In the genomic region with DNA sequence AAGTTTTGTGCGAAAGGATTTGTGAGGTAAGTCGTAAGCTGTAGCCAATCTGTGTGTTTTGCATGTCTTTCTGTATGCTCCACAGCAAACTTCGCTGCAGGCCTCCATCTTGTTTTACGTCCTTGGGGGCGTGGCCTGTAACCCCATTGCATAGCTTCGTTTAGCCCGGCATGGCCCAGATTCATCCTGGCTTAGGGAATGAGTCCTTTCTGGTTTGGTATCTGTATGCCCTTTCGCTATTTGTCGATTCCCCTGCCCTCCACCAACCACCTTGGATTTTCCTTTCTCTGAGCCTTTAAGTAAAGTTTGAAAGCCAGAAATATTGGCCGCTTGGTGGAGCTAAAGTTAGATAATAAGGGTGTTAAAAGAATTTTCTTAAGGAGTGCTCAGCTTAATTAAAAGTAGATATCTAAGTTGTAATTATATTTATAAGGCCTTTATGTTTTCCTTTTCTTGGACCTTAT, we compare ENCODE assay signal across 9 cellular contexts. TPM values are rescaled to one million over a fixed set of nuclear protein-coding genes. Genes with fewer than 3 reads are reported as not detected.
DNase-seq lines count a peak whose midpoint lies in the region; ATAC-seq, FAIRE-seq and TF ChIP-seq lines count a peak whose summit lies in the region.
"Had no signal": no experiment of that assay in that cellular context is flagged by ENCODE, and none has a peak within 500 bp of the region (broad histone marks: within the 10 kb centered on the region; RNA-seq: fewer than 3 reads in every experiment).

No MANE protein-coding gene starts in this region.

- H3K9me3 Mint-ChIP-seq in stimulated activated memory B cell treated with anti-CD40 and anti-IgM and Interleukin-4, amounts not matched to agents 10 μg/mL and 1 μg/mL and 100 μg/mL, for 72 hours = peaks cover 6% of the 10 kb centered on the region

- H3K9me3 ChIP-seq in SK-N-SH = peaks cover 6% of the 10 kb centered on the region; the same call in 1 of the 2 replicates

- WGBS in SK-N-SH (ENCODE audit: low lambda C conversion rate) = 81% methylated on average over 10 of the region's 10 CpGs

- POLR2A ChIA-PET in SK-N-SH (lab: Yijun Ruan, JAX) = interaction anchor here (0.9 kb wide), 1 partner anchor 267 kb away, joined by 3 read pairs; no protein-coding TSS in a partner anchor

- H3K4me1 Mint-ChIP-seq in stimulated activated memory B cell treated with anti-CD40 and anti-IgM and Interleukin-4, amounts not matched to agents 10 μg/mL and 1 μg/mL and 100 μg/mL, for 72 hours = peaks cover 32% of the 10 kb centered on the region

- no peak for TF ChIP-seq RAD21 in SK-N-SH (IDR thresholded peaks at IDR 0.05; ENCODE audit: low read length)

- peak overlapping the region; percentile 87 for H3K4me3 Mint-ChIP-seq in stimulated activated memory B cell treated with anti-CD40 and anti-IgM and Interleukin-4, amounts not matched to agents 10 μg/mL and 1 μg/mL and 100 μg/mL, for 72 hours

- DNase-seq in SK-N-SH = no peak
- DNase-seq in RPMI7951 (ENCODE audit: low read depth) = peak; percentile 79
- DNase-seq in epithelial cell of esophagus (ENCODE audit: low read depth) = peak; percentile 40
- DNase-seq in GM12891 (ENCODE audit: insufficient read length, low spot score) = no peak

- H4K20me1 ChIP-seq in SK-N-SH (ENCODE audit: insufficient read depth) = no peaks in the 10 kb centered on the region

- 0 out of 2 replicates have a peak, but pooled peaks have one; percentile 11 for TF ChIP-seq CTCF in SK-N-SH (IDR thresholded peaks at IDR 0.05)
- no peak for TF ChIP-seq CTCF in epithelial cell of esophagus (IDR thresholded peaks at IDR 0.05; ENCODE audit: insufficient read depth, low read depth, low read length, missing control alignments)

- peaks cover 53% of the 10 kb centered on the region for H3K36me3 Mint-ChIP-seq in stimulated activated memory B cell treated with anti-CD40 and anti-IgM and Interleukin-4, amounts not matched to agents 10 μg/mL and 1 μg/mL and 100 μg/mL, for 72 hours

- no peaks in the 10 kb centered on the region for H3K9me2 ChIP-seq in SK-N-SH

- no peak for FAIRE-seq in GM12891 (lab: Jason Lieb, UNC)
- FAIRE-seq: G401.6 had no signal

- peak overlapping the region; percentile 88 for H3K4me2 ChIP-seq in SK-N-SH

- no peak overlapping the region; the same call in 1 of the 2 replicates for H3K9ac ChIP-seq in SK-N-SH

- H3K79me2 ChIP-seq in SK-N-SH (ENCODE audit: insufficient read depth) = no peaks in the 10 kb centered on the region; the same call in 1 of the 2 replicates

- no peaks in the 10 kb centered on the region for H3F3A ChIP-seq in SK-N-SH (replicated peaks; ENCODE audit: insufficient read depth)

- H2AFZ ChIP-seq in SK-N-SH (ENCODE audit: low read depth) = peak overlapping the region; percentile 96; the same call in 1 of the 2 replicates

- no peak for TF ChIP-seq EP300 in SK-N-SH (IDR thresholded peaks at IDR 0.05; ENCODE audit: borderline replicate concordance in 1 of 2, low read depth in 1 of 2, low read length in 1 of 2)

- peak overlapping the region; percentile 96 for H3K27ac Mint-ChIP-seq in stimulated activated memory B cell treated with anti-CD40 and anti-IgM and Interleukin-4, amounts not matched to agents 10 μg/mL and 1 μg/mL and 100 μg/mL, for 72 hours

- no peaks in the 10 kb centered on the region for H3K27me3 Mint-ChIP-seq in stimulated activated memory B cell treated with anti-CD40 and anti-IgM and Interleukin-4, amounts not matched to agents 10 μg/mL and 1 μg/mL and 100 μg/mL, for 72 hours

- H3K27me3 ChIP-seq in SK-N-SH (ENCODE audit: insufficient read depth) = no peaks in the 10 kb centered on the region

- no peak for ATAC-seq in SK-N-SH treated with all-trans-retinoic acid at 6 μM for 48 hours
- no peak for ATAC-seq in stimulated activated memory B cell treated with anti-CD40 and anti-IgM and Interleukin-4, amounts not matched to agents 10 μg/mL and 1 μg/mL and 100 μg/mL, for 72 hours
- ATAC-seq in GM18909 (IDR thresholded peaks at IDR 0.05; ENCODE audit: poor library complexity, unreplicated experiment) = no peak
- ATAC-seq in HG02970 (IDR thresholded peaks at IDR 0.05; ENCODE audit: low FRiP score, unreplicated experiment) = no peak

- H3K4me3 ChIP-seq in SK-N-SH (ENCODE audit: low read depth in 2 of 2, low read length in 1 of 2) (peak overlapping the region in 1 of 2 experiments; percentile 74; a peak in 1 of 4 replicates), epithelial cell of esophagus (ENCODE audit: low read length) (peak overlapping the region; percentile 57)

- H3K27ac ChIP-seq in SK-N-SH (ENCODE audit: low read depth in 2 of 2, low read length in 1 of 2) = no peak overlapping the region

- no peaks in the 10 kb centered on the region for H3K36me3 ChIP-seq in SK-N-SH (replicated peaks in 1 of 2; ENCODE audit: control insufficient read depth in 1 of 2, insufficient read depth in 2 of 2, low read length in 1 of 2)

- TF ChIP-seq POLR2A in GM12891 (IDR thresholded peaks at IDR 0.05; ENCODE audit: low read depth, low read length) = no peak

- CTCF ChIA-PET in SK-N-SH (lab: Yijun Ruan, JAX) = interaction anchor here (1.9 kb wide), 1 partner anchor 19 kb away, joined by 6 read pairs; no protein-coding TSS in a partner anchor

- peaks cover 0 to 7% of the 10 kb centered on the region in 2 experiments; a peak in 2 of 4 replicates for H3K4me1 ChIP-seq in SK-N-SH (ENCODE audit: control insufficient read depth in 1 of 2, insufficient read depth in 2 of 2, low read depth in 1 of 2, low read length in 1 of 2)

TF ChIP-seq in SK-N-SH, 30 proteins besides CTCF, POLR2A, EP300 and RAD21:
- TF ChIP-seq FOSL2 (IDR thresholded peaks at IDR 0.05; ENCODE audit: borderline replicate concordance, low read depth) = no peak
- TF ChIP-seq CHD2 (IDR thresholded peaks at IDR 0.05; ENCODE audit: low read length, partially characterized antibody) = no peak
- no peak for TF ChIP-seq RCOR1 (IDR thresholded peaks at IDR 0.05; ENCODE audit: low read length)
- TF ChIP-seq FOXM1 (IDR thresholded peaks at IDR 0.05; ENCODE audit: low read depth) = no peak
- TF ChIP-seq FOXJ3 (CRISPR knock-in tag; IDR thresholded peaks at IDR 0.05) = no peak
- TF ChIP-seq JUND (IDR thresholded peaks at IDR 0.05) = no peak
- no peak for TF ChIP-seq SIN3A (IDR thresholded peaks at IDR 0.05; ENCODE audit: borderline replicate concordance, low read depth, low read length)
- no peak for TF ChIP-seq TEAD4 (IDR thresholded peaks at IDR 0.05; ENCODE audit: borderline replicate concordance, insufficient read depth)
TF ChIP-seq in SK-N-SH: peak in this region for 0.

TF ChIP-seq in SK-N-SH treated with all-trans-retinoic acid at 6 μM for 48 hours, 23 proteins besides CTCF, POLR2A, EP300 and RAD21 (continues in another document):
- no peak for TF ChIP-seq POU6F1 (CRISPR knock-in tag; IDR thresholded peaks at IDR 0.05; ENCODE audit: borderline replicate concordance, low read depth)
- TF ChIP-seq RARB (CRISPR knock-in tag; IDR thresholded peaks at IDR 0.05) = no peak
- TF ChIP-seq ESRRG (CRISPR knock-in tag; IDR thresholded peaks at IDR 0.05) = no peak

TF ChIP-seq in GM12891, 5 proteins besides CTCF, POLR2A, EP300 and RAD21:
- TF ChIP-seq TAF1 (IDR thresholded peaks at IDR 0.05; ENCODE audit: low read depth, low read length) = no peak
- no peak for TF ChIP-seq POU2F2 (IDR thresholded peaks at IDR 0.05; ENCODE audit: low read depth, low read length)
- no peak for TF ChIP-seq POLR2AphosphoS5 (IDR thresholded peaks at IDR 0.05; ENCODE audit: low read depth, low read length)
- TF ChIP-seq PAX5 (IDR thresholded peaks at IDR 0.05; ENCODE audit: insufficient read depth, low read length, severe bottlenecking) = no peak

RNA-seq across cellular contexts. Expression of gene THEM4, which starts 1.1 kb away (rescaled TPM):
- 10.1 and 14.1 TPM in 2 replicates for polyA plus RNA-seq in SK-N-SH (2012; rRNA removed)
- polyA plus RNA-seq in SK-N-SH (2012; cell fraction: cytosol; rRNA removed) = 13.2 and 14.4 TPM in 2 replicates
- polyA plus RNA-seq in SK-N-SH (2012; cell fraction: nucleus; rRNA removed) = 9.5 and 16.7 TPM in 2 replicates
- 14.8 and 19.7 TPM in 2 replicates for total RNA-seq in RPMI7951 (2014; rRNA removed; shearing (Covaris generic))
- 6.1 TPM for polyA plus RNA-seq in GM12891 (2012; ENCODE audit: low read depth, missing spikeins)

RNA-seq across cellular contexts. Expression of gene THEM5, which starts 54.7 kb away (rescaled TPM):
- polyA plus RNA-seq in SK-N-SH (2012; rRNA removed) = not detected in 2 replicates
- polyA plus RNA-seq in SK-N-SH (2012; cell fraction: cytosol; rRNA removed) = not detected in 2 replicates
- not detected in 2 replicates for polyA plus RNA-seq in SK-N-SH (2012; cell fraction: nucleus; rRNA removed)
- total RNA-seq in RPMI7951 (2014; rRNA removed; shearing (Covaris generic)) = not detected in 2 replicates
- not detected for polyA plus RNA-seq in GM12891 (2012; ENCODE audit: low read depth, missing spikeins)

Comparison
In these comparisons a context has a peak if more than half of its experiments do, and no peak if none do; other contexts are left out.
1. DNase-seq: peak in RPMI7951 (single experiment) and epithelial cell of esophagus (single experiment); none in SK-N-SH (single experiment) and GM12891 (single experiment).